In the genomic region with DNA sequence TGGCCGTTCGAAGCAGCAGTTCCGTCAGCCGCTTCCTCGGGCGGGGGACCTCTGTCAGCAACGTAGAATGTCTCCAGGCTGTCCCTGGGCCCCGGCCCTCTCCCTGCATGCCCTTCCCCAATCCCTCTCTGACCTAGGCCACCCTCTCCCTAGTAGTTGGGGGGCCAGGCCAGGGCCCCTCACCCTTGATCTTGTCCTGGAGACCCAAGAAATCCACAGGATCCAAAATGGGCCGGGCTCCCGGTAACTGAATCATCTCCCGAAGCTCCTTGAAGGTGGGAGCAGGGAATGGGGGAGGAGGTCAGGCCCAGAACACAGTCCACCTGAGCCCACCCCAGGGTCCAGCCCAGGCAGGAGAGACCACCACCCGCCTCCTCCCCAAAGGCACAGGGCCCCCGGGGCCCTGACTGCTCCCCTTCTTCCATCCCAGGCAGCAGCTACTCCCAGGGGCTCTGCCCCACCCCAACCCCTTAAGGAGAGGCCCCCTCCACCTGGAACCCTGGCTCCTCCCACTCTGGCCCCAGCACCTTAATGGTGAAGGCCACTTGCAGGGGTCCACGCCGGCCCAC, we compare ENCODE assay signal across 16 cellular contexts. TPM values are rescaled to one million over a fixed set of nuclear protein-coding genes. Genes with fewer than 3 reads are reported as not detected.
A peak's percentile ranks its signal among the peaks of the same experiment; 100 is the strongest.
DNase-seq lines count a peak whose midpoint lies in the region; ATAC-seq and TF ChIP-seq lines count a peak whose summit lies in the region.
"Had no signal": no experiment of that assay in that cellular context is flagged by ENCODE, and none has a peak within 500 bp of the region (broad histone marks: within the 10 kb centered on the region; RNA-seq: fewer than 3 reads in every experiment).

No MANE protein-coding gene starts in this region.

- no peak overlapping the region for H2AFZ ChIP-seq in Loucy (ENCODE audit: low read length)

- H3K4me3 ChIP-seq in Loucy (ENCODE audit: low read length, poor library complexity, severe bottlenecking): peak overlapping the region; percentile 3
- no peak overlapping the region for H3K4me3 ChIP-seq in gastroesophageal sphincter
- H3K4me3 ChIP-seq: right atrium auricular region, SJCRH30, suprapubic skin, upper lobe of left lung had no signal

- TF ChIP-seq EP300 in gastroesophageal sphincter (IDR thresholded peaks at IDR 0.05): no peak

- H3K9me3 ChIP-seq in Loucy (ENCODE audit: insufficient read depth, low read depth, low read length) (no peaks in the 10 kb centered on the region), gastroesophageal sphincter (no peaks in the 10 kb centered on the region)
- H3K9me3 ChIP-seq: right atrium auricular region, SJCRH30, suprapubic skin, upper lobe of left lung had no signal

- no peaks in the 10 kb centered on the region for H4K20me1 ChIP-seq in Loucy (ENCODE audit: insufficient read depth, low read length, poor library complexity, severe bottlenecking)

- no peaks in the 10 kb centered on the region for H3K79me2 ChIP-seq in Loucy (ENCODE audit: insufficient read depth, low read length)

- TF ChIP-seq POLR2A in gastroesophageal sphincter (IDR thresholded peaks at IDR 0.05): no peak

- H3K4me1 ChIP-seq in Loucy (ENCODE audit: insufficient read depth, low read length, poor library complexity, severe bottlenecking): no peaks in the 10 kb centered on the region
- peaks cover 0 to 38% (median 23%) of the 10 kb centered on the region in 3 donors for H3K4me1 ChIP-seq in gastroesophageal sphincter
- H3K4me1 ChIP-seq: SJCRH30 had no signal

- no peak for TF ChIP-seq CTCF in Loucy (conservative IDR thresholded peaks at IDR 0.05; ENCODE audit: low read length)
- no peak for TF ChIP-seq CTCF in gastroesophageal sphincter (IDR thresholded peaks at IDR 0.05)

- no peak overlapping the region for H3K27ac ChIP-seq in gastroesophageal sphincter
- H3K27ac ChIP-seq: right atrium auricular region, SJCRH30, suprapubic skin, upper lobe of left lung had no signal

- no CpG with 5 or more reads among the region's 15 CpGs for WGBS in gastroesophageal sphincter (ENCODE audit: low coverage in 1 of 2), 2 donors

- H3K27me3 ChIP-seq in Loucy (ENCODE audit: insufficient read depth, low read length, poor library complexity, severe bottlenecking): no peaks in the 10 kb centered on the region
- peaks cover 45% of the 10 kb centered on the region for H3K27me3 ChIP-seq in gastroesophageal sphincter

- DNase-seq in cerebellar cortex (ENCODE audit: low spot score): no peak

- H3F3A ChIP-seq in Loucy (ENCODE audit: low read depth): no peaks in the 10 kb centered on the region

- H3K9me2 ChIP-seq in Loucy (replicated peaks; ENCODE audit: low read depth, low read length): no peaks in the 10 kb centered on the region

- H3K36me3 ChIP-seq in Loucy (ENCODE audit: insufficient read depth, low read length) (no peaks in the 10 kb centered on the region), gastroesophageal sphincter (no peaks in the 10 kb centered on the region)
- H3K36me3 ChIP-seq: right atrium auricular region, SJCRH30, upper lobe of left lung had no signal

- no peak overlapping the region for H3K9ac ChIP-seq in Loucy (ENCODE audit: low read depth, low read length, poor library complexity, severe bottlenecking)

- peak overlapping the region; percentile 24 for H3K4me2 ChIP-seq in Loucy (ENCODE audit: low read depth, low read length, poor library complexity, severe bottlenecking)

- ATAC-seq in gastroesophageal sphincter (peak; percentile 2), GM21528 (IDR thresholded peaks at IDR 0.05; ENCODE audit: low FRiP score, unreplicated experiment) (no peak)

RNA-seq across cellular contexts. Expression of a gene that starts 4.7 kb away (rescaled TPM):
- 1 to 10 TPM in 1 of 4 donors, under 1 TPM in 2, not detected in 1; 0.16 to 3.5 (median 0.42) TPM for total RNA-seq in gastroesophageal sphincter
- total RNA-seq: activated CD8-positive, alpha-beta T cell treated with anti-CD3 and anti-CD28 coated beads for 36 hours; CD8-positive, alpha-beta memory T cell; dermis microvascular lymphatic vessel endothelial cell; esophagus mucosa; left lobe of liver; SJCRH30 had no signal

RNA-seq across cellular contexts. Expression of a gene that starts 8.4 kb away (rescaled TPM):
- 1 to 10 TPM; 3.6 to 7.8 (median 4.6) TPM for total RNA-seq in gastroesophageal sphincter

RNA-seq across cellular contexts. Expression of a gene that starts 29.1 kb away (rescaled TPM):
- under 1 TPM in 1 of 4 donors, not detected in 3; 0.37 TPM for total RNA-seq in gastroesophageal sphincter
- total RNA-seq: activated CD8-positive, alpha-beta T cell treated with anti-CD3 and anti-CD28 coated beads for 36 hours; activated T-helper 1 cell treated with anti-CD3 and anti-CD28 coated beads, Interleukin-12 subunit alpha, Interleukin-12 subunit beta, Interleukin-2, Interleukin-4 antibody, amounts not matched to agents 30 ng/mL and 10 ng/mL and 1 ng/mL, durations not matched to agents 14 hours and 24 hours and 36 hours; CD8-positive, alpha-beta memory T cell; dermis microvascular lymphatic vessel endothelial cell; fibroblast of villous mesenchyme; MCF 10A; right atrium auricular region; SJCRH30; upper lobe of left lung had no signal

RNA-seq across cellular contexts. Expression of a gene that starts 58.7 kb away (rescaled TPM):
- not detected for total RNA-seq in gastroesophageal sphincter
- total RNA-seq: activated CD8-positive, alpha-beta T cell treated with anti-CD3 and anti-CD28 coated beads for 36 hours; activated T-helper 1 cell treated with anti-CD3 and anti-CD28 coated beads, Interleukin-12 subunit alpha, Interleukin-12 subunit beta, Interleukin-2, Interleukin-4 antibody, amounts not matched to agents 30 ng/mL and 10 ng/mL and 1 ng/mL, durations not matched to agents 14 hours and 24 hours and 36 hours; CD8-positive, alpha-beta memory T cell; dermis microvascular lymphatic vessel endothelial cell; fibroblast of villous mesenchyme; left lobe of liver; MCF 10A had no signal

RNA-seq across cellular contexts. Expression of a gene that starts 59.7 kb away (rescaled TPM):
- not detected for total RNA-seq in gastroesophageal sphincter
- total RNA-seq: activated CD8-positive, alpha-beta T cell treated with anti-CD3 and anti-CD28 coated beads for 36 hours; activated T-helper 1 cell treated with anti-CD3 and anti-CD28 coated beads, Interleukin-12 subunit alpha, Interleukin-12 subunit beta, Interleukin-2, Interleukin-4 antibody, amounts not matched to agents 30 ng/mL and 10 ng/mL and 1 ng/mL, durations not matched to agents 14 hours and 24 hours and 36 hours; CD8-positive, alpha-beta memory T cell; dermis microvascular lymphatic vessel endothelial cell; fibroblast of villous mesenchyme; left lobe of liver; MCF 10A; right atrium auricular region; SJCRH30; upper lobe of left lung had no signal
